Comparison of ENCODE assay signal across 12 cellular contexts in the genomic region with DNA sequence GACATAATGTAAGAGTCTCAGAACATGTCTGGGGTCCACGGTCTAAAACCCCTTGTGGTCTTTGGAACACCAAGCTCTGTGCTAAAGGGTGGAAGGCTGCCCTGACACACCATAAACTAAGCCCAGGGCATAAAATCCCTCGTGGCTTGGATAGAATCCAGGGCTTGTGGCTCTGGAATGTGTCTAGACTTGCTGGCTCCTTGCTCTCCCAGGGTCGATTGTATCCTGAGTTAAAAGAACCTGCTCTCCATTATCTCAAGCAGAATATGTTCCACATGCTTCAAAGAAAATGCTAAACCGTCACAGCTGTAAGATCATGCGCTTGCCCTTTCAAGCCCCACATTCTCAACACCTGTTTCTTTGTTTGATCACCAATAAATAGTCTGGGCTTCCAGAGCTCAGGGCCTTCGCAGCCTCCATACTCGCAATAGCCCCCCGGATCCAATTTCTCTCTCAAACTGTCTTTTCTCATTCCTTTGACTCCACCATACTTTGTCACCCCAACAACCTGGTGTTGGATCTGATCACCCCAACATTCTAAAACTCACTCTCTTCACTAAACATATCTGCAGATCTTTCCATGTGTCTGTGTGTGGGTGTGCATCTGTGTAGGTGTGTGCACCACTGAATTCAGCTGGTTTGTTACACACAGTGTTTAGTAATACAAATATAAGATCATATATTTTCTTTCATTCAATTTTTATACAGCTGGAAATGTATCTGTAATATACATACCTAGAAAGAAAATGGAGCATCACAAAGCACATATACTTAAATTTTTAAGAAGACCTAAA.
DNase-seq lines count a peak whose midpoint lies in the region; ATAC-seq and TF ChIP-seq lines count a peak whose summit lies in the region.
"Had no signal": no experiment of that assay in that cellular context is flagged by ENCODE, and none has a peak within 500 bp of the region (broad histone marks: within the 10 kb centered on the region; RNA-seq: fewer than 3 reads in every experiment).

No MANE protein-coding gene starts in this region.

- DNase-seq in GM03348 (ENCODE audit: low spot score) (peak; percentile 47), NCI-H748 treated with DMSO at 0.1 percent for 48 hours (lab: John Stamatoyannopoulos, UW) (peak; percentile 2), fibroblast of lung (ENCODE audit: low read depth in 2 of 2) (peak; percentile 41 to 95), renal cortical epithelial cell (ENCODE audit: low read depth) (peak; percentile 78), SKM-1 treated with dmso at 0.1 percent for 144 hours (lab: John Stamatoyannopoulos, UW; ENCODE audit: unreplicated experiment) (no peak), DMS114 treated with DMSO at 0.1 percent for 48 hours (lab: John Stamatoyannopoulos, UW; ENCODE audit: unreplicated experiment) (no peak)
- DNase-seq in activated naive CD8-positive, alpha-beta T cell treated with anti-CD3 and anti-CD28 coated beads, Interleukin-2, amount 50 U/mL, for 24 hours, result no peak
- DNase-seq: activated CD4-positive, alpha-beta T cell treated with anti-CD3 and anti-CD28 coated beads, Interleukin-2, amount 50 U/mL, for 4 hours; effector CD4-positive, alpha-beta T cell; NCI-H1930 had no signal

- no peaks in the 10 kb centered on the region for H3K27me3 ChIP-seq in fibroblast of lung (ENCODE audit: control insufficient read depth, insufficient read depth, low read length)

- H3K9me3 Mint-ChIP-seq in activated naive CD8-positive, alpha-beta T cell treated with anti-CD3 and anti-CD28 coated beads, Interleukin-2, amount 50 U/mL, for 24 hours, result no peaks in the 10 kb centered on the region

- no peaks in the 10 kb centered on the region for H3K27me3 Mint-ChIP-seq in activated naive CD8-positive, alpha-beta T cell treated with anti-CD3 and anti-CD28 coated beads, Interleukin-2, amount 50 U/mL, for 24 hours

- no peaks in the 10 kb centered on the region for H3K36me3 Mint-ChIP-seq in activated naive CD8-positive, alpha-beta T cell treated with anti-CD3 and anti-CD28 coated beads, Interleukin-2, amount 50 U/mL, for 24 hours (ENCODE audit: low read depth)

- no peak overlapping the region for H3K9ac ChIP-seq in fibroblast of lung (ENCODE audit: insufficient read depth, low read length)

- H3K4me3 ChIP-seq in fibroblast of lung (replicated peaks in 1 of 4; ENCODE audit: control extremely low read depth in 1 of 4, insufficient read depth in 1 of 4, low read depth in 3 of 4, low read length in 4 of 4), result no peak overlapping the region
- H3K4me3 ChIP-seq: GM12878 had no signal

- H3K4me3 Mint-ChIP-seq in activated naive CD8-positive, alpha-beta T cell treated with anti-CD3 and anti-CD28 coated beads, Interleukin-2, amount 50 U/mL, for 24 hours, result no peak overlapping the region

- no peak overlapping the region for H3K4me2 ChIP-seq in fibroblast of lung (ENCODE audit: extremely low read depth, insufficient read depth, low read length)

- H2AFZ ChIP-seq in fibroblast of lung (ENCODE audit: low read length), result no peak overlapping the region

- no peak for ATAC-seq in activated naive CD8-positive, alpha-beta T cell treated with anti-CD3 and anti-CD28 coated beads, Interleukin-2, amount 50 U/mL, for 24 hours
- ATAC-seq in HG02884 (IDR thresholded peaks at IDR 0.05; ENCODE audit: unreplicated experiment), result no peak
- ATAC-seq: GM12878 had no signal

- peaks cover 6% of the 10 kb centered on the region for H3K4me1 Mint-ChIP-seq in activated naive CD8-positive, alpha-beta T cell treated with anti-CD3 and anti-CD28 coated beads, Interleukin-2, amount 50 U/mL, for 24 hours

- no peaks in the 10 kb centered on the region for H4K20me1 ChIP-seq in fibroblast of lung (ENCODE audit: control insufficient read depth, extremely low read depth, insufficient read depth, low read length)

- H3K27ac Mint-ChIP-seq in activated naive CD8-positive, alpha-beta T cell treated with anti-CD3 and anti-CD28 coated beads, Interleukin-2, amount 50 U/mL, for 24 hours, result no peak overlapping the region

- TF ChIP-seq CTCF in fibroblast of lung (conservative IDR thresholded peaks at IDR 0.05 in 1 of 2, IDR thresholded peaks at IDR 0.05 in 1 of 2; ENCODE audit: low read depth in 1 of 2, low read length in 2 of 2), result no peak

- no peak overlapping the region for H3K27ac ChIP-seq in fibroblast of lung (ENCODE audit: insufficient read depth, low read length)

- no peaks in the 10 kb centered on the region for H3K9me3 ChIP-seq in fibroblast of lung (ENCODE audit: control insufficient read depth, insufficient read depth, low read depth, low read length)

- H3K36me3 ChIP-seq in fibroblast of lung (ENCODE audit: control insufficient read depth, insufficient read depth, low read length), result peaks cover 4% of the 10 kb centered on the region

- peaks cover 3% of the 10 kb centered on the region for H3K4me1 ChIP-seq in fibroblast of lung (ENCODE audit: control insufficient read depth, extremely low read depth, insufficient read depth, low read length)

- no peaks in the 10 kb centered on the region for H3K79me2 ChIP-seq in fibroblast of lung (ENCODE audit: control insufficient read depth, insufficient read depth, low read length)

Comparison
In these comparisons a context has a peak if more than half of its experiments do, and no peak if none do; other contexts are left out.
1. DNase-seq: peak in GM03348 (single experiment), NCI-H748 treated with DMSO at 0.1 percent for 48 hours (single experiment), fibroblast of lung (2 of 2) and renal cortical epithelial cell (single experiment); none in activated naive CD8-positive, alpha-beta T cell treated with anti-CD3 and anti-CD28 coated beads, Interleukin-2, amount 50 U/mL, for 24 hours (single experiment), SKM-1 treated with dmso at 0.1 percent for 144 hours (single experiment) and DMS114 treated with DMSO at 0.1 percent for 48 hours (single experiment).